Comparison of ENCODE assay signal across 19 cellular contexts in the genomic region with DNA sequence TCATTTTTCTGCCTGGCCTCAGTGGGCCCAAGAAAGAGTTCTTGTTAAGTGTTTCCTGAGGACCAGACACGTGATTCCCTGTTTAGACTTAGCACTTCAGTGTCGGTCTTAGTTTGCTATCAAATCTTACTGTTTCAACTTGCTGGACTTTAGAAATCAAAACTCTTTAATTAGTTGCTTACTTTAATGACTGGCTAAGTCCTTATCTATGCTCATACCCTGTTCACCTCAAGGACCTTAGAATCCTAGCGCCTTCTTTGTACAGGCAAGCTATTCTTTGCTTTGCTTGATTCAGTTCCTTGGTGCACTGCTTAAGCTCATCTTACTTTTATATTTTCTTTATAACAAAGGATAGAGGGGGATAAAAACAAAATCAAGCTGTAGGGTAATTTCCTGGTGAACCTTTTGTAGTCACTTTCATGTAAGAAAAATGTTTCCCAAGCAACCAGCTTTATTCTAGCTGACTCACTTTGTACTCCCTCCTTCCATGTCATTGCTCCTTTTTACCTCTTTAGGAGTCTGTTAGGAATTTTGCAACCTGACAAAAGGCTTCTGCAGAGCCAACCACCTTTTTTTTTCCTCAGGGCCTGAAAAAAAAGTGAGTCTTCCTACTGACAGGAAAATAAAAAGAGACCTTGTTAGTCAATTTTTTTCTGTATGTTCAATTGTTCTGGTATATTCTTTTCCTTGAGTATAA. TPM values are rescaled to one million over a fixed set of nuclear protein-coding genes. Genes with fewer than 3 reads are reported as not detected.
A peak's percentile ranks its signal among the peaks of the same experiment; 100 is the strongest.
DNase-seq lines count a peak whose midpoint lies in the region; ATAC-seq and TF ChIP-seq lines count a peak whose summit lies in the region.
"Had no signal": no experiment of that assay in that cellular context is flagged by ENCODE, and none has a peak within 500 bp of the region (broad histone marks: within the 10 kb centered on the region; RNA-seq: fewer than 3 reads in every experiment).

No MANE protein-coding gene starts in this region.

- no peak overlapping the region for H3K27ac Mint-ChIP-seq in natural killer cell
- H3K27ac Mint-ChIP-seq: activated naive CD8-positive, alpha-beta T cell treated with anti-CD3 and anti-CD28 coated beads, Interleukin-2, amount 50 U/mL, for 24 hours; stimulated activated naive CD8-positive, alpha-beta T cell treated with anti-CD3 and anti-CD28 coated beads, Interleukin-15, amount 100 ng/mL, for 72 hours; T-helper 17 cell had no signal

- H3K27ac ChIP-seq in cardiac muscle cell (peak overlapping the region; percentile 53), sigmoid colon (no peak overlapping the region)
- H3K27ac ChIP-seq: ovary, vagina had no signal

- WGBS in sigmoid colon, 2 donors, result 82 to 88% methylated on average over 3 of the region's 3 CpGs

- TF ChIP-seq EP300 in sigmoid colon (IDR thresholded peaks at IDR 0.05), result no peak

- TF ChIP-seq POLR2A in sigmoid colon (IDR thresholded peaks at IDR 0.05), result no peak

- DNase-seq in cardiac muscle cell (ENCODE audit: low read depth in 1 of 2, low spot score in 1 of 2) (peak in 1 of 2 donors; percentile 30), left ventricle myocardium superior (no peak), astrocyte of the spinal cord (ENCODE audit: low read depth, low spot score) (peak; percentile 37), kidney glomerular epithelial cell (lab: John Stamatoyannopoulos, UW) (peak; percentile 32), natural killer cell (no peak), HUDEP-2 (lab: John Stamatoyannopoulos, UW; ENCODE audit: unreplicated experiment in 76 of 76) (no peak), sigmoid colon (no peak)
- DNase-seq in stimulated activated naive CD4-positive, alpha-beta T cell treated with Interleukin-2 at 50 U/mL for 16 hours (lab: John Stamatoyannopoulos, UW), result no peak
- DNase-seq: activated CD4-positive, alpha-beta T cell treated with anti-CD3 and anti-CD28 coated beads for 48 hours; activated naive CD8-positive, alpha-beta T cell treated with anti-CD3 and anti-CD28 coated beads, Interleukin-2, amount 50 U/mL, for 24 hours; activated T-cell treated with anti-CD3 and anti-CD28 coated beads for 4 hours; Kasumi-1; NCI-H1694; NCI-H69; ovary; stimulated activated naive CD8-positive, alpha-beta T cell treated with anti-CD3 and anti-CD28 coated beads, Interleukin-15, amount 100 ng/mL, for 72 hours; T-helper 17 cell had no signal

- H3K27me3 ChIP-seq in cardiac muscle cell (no peaks in the 10 kb centered on the region), sigmoid colon (no peaks in the 10 kb centered on the region)
- H3K27me3 ChIP-seq: ovary, vagina had no signal

- no peak overlapping the region for H3K4me3 ChIP-seq in cardiac muscle cell
- H3K4me3 ChIP-seq in astrocyte of the spinal cord (ENCODE audit: low read depth, low read length), result no peak overlapping the region
- H3K4me3 ChIP-seq in sigmoid colon, result no peak overlapping the region
- H3K4me3 ChIP-seq: HAP-1, ovary, vagina had no signal

- no peaks in the 10 kb centered on the region for H3K36me3 ChIP-seq in cardiac muscle cell
- no peaks in the 10 kb centered on the region for H3K36me3 ChIP-seq in sigmoid colon
- H3K36me3 ChIP-seq: HAP-1, ovary, vagina had no signal

- TF ChIP-seq CTCF in cardiac muscle cell (IDR thresholded peaks at IDR 0.05; ENCODE audit: low read depth, low read length), result no peak
- no peak for TF ChIP-seq CTCF in astrocyte of the spinal cord (IDR thresholded peaks at IDR 0.05; ENCODE audit: low read depth, low read length)
- no peak for TF ChIP-seq CTCF in natural killer cell (IDR thresholded peaks at IDR 0.05)
- TF ChIP-seq CTCF in sigmoid colon (IDR thresholded peaks at IDR 0.05), result no peak

- in situ Hi-C loops in astrocyte of the spinal cord (cut with HindIII; ENCODE audit: low sequenced_read_pairs), result no loop called here

- H3K4me1 ChIP-seq in cardiac muscle cell (ENCODE audit: low read depth), result peaks cover 10% of the 10 kb centered on the region
- H3K4me1 ChIP-seq in sigmoid colon, result no peaks in the 10 kb centered on the region

- no peak overlapping the region for H3K4me3 Mint-ChIP-seq in natural killer cell
- H3K4me3 Mint-ChIP-seq: activated naive CD8-positive, alpha-beta T cell treated with anti-CD3 and anti-CD28 coated beads, Interleukin-2, amount 50 U/mL, for 24 hours; T-helper 17 cell had no signal

- H3K9me3 Mint-ChIP-seq in natural killer cell, result no peaks in the 10 kb centered on the region
- H3K9me3 Mint-ChIP-seq: activated naive CD8-positive, alpha-beta T cell treated with anti-CD3 and anti-CD28 coated beads, Interleukin-2, amount 50 U/mL, for 24 hours; stimulated activated naive CD8-positive, alpha-beta T cell treated with anti-CD3 and anti-CD28 coated beads, Interleukin-15, amount 100 ng/mL, for 72 hours had no signal

- H3K9me3 ChIP-seq in cardiac muscle cell (ENCODE audit: low read depth), result no peaks in the 10 kb centered on the region
- H3K9me3 ChIP-seq in sigmoid colon, result no peaks in the 10 kb centered on the region
- H3K9me3 ChIP-seq: HAP-1, ovary, vagina had no signal

- H3K4me1 Mint-ChIP-seq in natural killer cell, result peaks cover 19 to 21% of the 10 kb centered on the region in 2 donors

- no peak for ATAC-seq in left ventricle myocardium superior
- no peak for ATAC-seq in natural killer cell
- ATAC-seq: activated naive CD8-positive, alpha-beta T cell treated with anti-CD3 and anti-CD28 coated beads, Interleukin-2, amount 50 U/mL, for 24 hours; stimulated activated naive CD8-positive, alpha-beta T cell treated with anti-CD3 and anti-CD28 coated beads, Interleukin-15, amount 100 ng/mL, for 72 hours; T-helper 17 cell had no signal

- H3K36me3 Mint-ChIP-seq in natural killer cell, result no peaks in the 10 kb centered on the region

- no peaks in the 10 kb centered on the region for H3K27me3 Mint-ChIP-seq in natural killer cell (ENCODE audit: low read depth in 2 of 2)
- H3K27me3 Mint-ChIP-seq: activated naive CD8-positive, alpha-beta T cell treated with anti-CD3 and anti-CD28 coated beads, Interleukin-2, amount 50 U/mL, for 24 hours; stimulated activated naive CD8-positive, alpha-beta T cell treated with anti-CD3 and anti-CD28 coated beads, Interleukin-15, amount 100 ng/mL, for 72 hours; T-helper 17 cell had no signal

- intact Hi-C loops in left ventricle myocardium superior (cut with micrococcal nuclease), result no loop called here
- intact Hi-C loops in natural killer cell (cut with micrococcal nuclease), result no loop called here
- intact Hi-C loops in sigmoid colon (cut with DNase I), result no loop called here

RNA-seq across cellular contexts. Expression of a gene that starts 14.7 kb away (rescaled TPM):
- total RNA-seq in cardiac muscle cell, result 15.2 and 15.9 TPM in 2 replicates
- polyA plus RNA-seq in cardiac muscle cell, result 11.9 and 18.6 TPM in 2 replicates
- total RNA-seq in left ventricle myocardium superior, result 10.8 TPM
- total RNA-seq in natural killer cell, result 10 to 100 TPM; 14.6 to 17.5 (median 16.0) TPM
- total RNA-seq in sigmoid colon, result 10 to 100 TPM; 17.0 to 23.2 (median 20.2) TPM
- 1 to 10 TPM; 3.0 to 7.2 (median 3.5) TPM for polyA plus RNA-seq in sigmoid colon

Comparison
In these comparisons a context has a peak if more than half of its experiments do, and no peak if none do; other contexts are left out.
1. DNase-seq: peak in astrocyte of the spinal cord (single experiment) and kidney glomerular epithelial cell (single experiment); none in left ventricle myocardium superior (single experiment), natural killer cell (single experiment), HUDEP-2 (0 of 76), stimulated activated naive CD4-positive, alpha-beta T cell treated with Interleukin-2 at 50 U/mL for 16 hours (single experiment) and sigmoid colon (single experiment).